Comparison of ENCODE assay signal across 1 cellular context in the genomic region with DNA sequence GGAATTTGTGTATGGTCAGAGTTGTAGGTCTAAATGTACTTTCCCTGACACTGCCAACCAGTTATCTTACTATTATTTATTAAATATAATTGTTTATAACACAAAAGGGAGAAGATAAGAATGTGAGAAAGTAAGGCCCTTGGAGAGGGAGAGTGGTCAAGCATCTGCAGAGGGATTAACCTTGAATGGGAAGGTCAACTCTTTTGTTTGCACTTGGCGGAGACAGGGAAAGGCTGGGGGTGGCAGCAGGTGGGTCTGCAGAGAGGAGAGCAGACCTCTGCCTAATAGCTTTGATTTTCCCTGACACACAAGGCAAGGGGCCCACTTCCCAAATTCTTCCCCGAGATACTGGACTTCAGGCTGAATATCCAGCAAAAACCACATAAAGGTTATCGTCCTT.
A peak's percentile ranks its signal among the peaks of the same experiment; 100 is the strongest.
TF ChIP-seq lines count a peak whose summit lies in the region.

No MANE protein-coding gene starts in this region.

TF ChIP-seq in HepG2, 621 proteins besides CTCF, POLR2A, EP300 and RAD21 (continued from another document and continues in another):
- TF ChIP-seq SIX1 (CRISPR knock-in tag; IDR thresholded peaks at IDR 0.05; ENCODE audit: borderline replicate concordance) = no peak
- no peak for TF ChIP-seq NR3C1 (CRISPR knock-in tag; IDR thresholded peaks at IDR 0.05)
- no peak for TF ChIP-seq ISX (CRISPR knock-in tag; conservative IDR thresholded peaks at IDR 0.05)
- 0 out of 2 replicates have a peak, but pooled peaks have one; percentile 30 for TF ChIP-seq ZNF775 (CRISPR knock-in tag; IDR thresholded peaks at IDR 0.05; ENCODE audit: borderline replicate concordance)
- TF ChIP-seq GABPA (IDR thresholded peaks at IDR 0.05; ENCODE audit: low read depth, low read length) = no peak
- no peak for TF ChIP-seq GABPA (CRISPR knock-in tag; IDR thresholded peaks at IDR 0.05; ENCODE audit: low read depth)
- TF ChIP-seq ARID5B (CRISPR knock-in tag; IDR thresholded peaks at IDR 0.05) = peak; percentile 74; the same call in 1 of the 2 replicates
- TF ChIP-seq GLI4 (CRISPR knock-in tag; IDR thresholded peaks at IDR 0.05; ENCODE audit: borderline replicate concordance) = no peak
- TF ChIP-seq SRF (IDR thresholded peaks at IDR 0.05; ENCODE audit: low read depth, low read length) = no peak
- TF ChIP-seq, protein P1, sequence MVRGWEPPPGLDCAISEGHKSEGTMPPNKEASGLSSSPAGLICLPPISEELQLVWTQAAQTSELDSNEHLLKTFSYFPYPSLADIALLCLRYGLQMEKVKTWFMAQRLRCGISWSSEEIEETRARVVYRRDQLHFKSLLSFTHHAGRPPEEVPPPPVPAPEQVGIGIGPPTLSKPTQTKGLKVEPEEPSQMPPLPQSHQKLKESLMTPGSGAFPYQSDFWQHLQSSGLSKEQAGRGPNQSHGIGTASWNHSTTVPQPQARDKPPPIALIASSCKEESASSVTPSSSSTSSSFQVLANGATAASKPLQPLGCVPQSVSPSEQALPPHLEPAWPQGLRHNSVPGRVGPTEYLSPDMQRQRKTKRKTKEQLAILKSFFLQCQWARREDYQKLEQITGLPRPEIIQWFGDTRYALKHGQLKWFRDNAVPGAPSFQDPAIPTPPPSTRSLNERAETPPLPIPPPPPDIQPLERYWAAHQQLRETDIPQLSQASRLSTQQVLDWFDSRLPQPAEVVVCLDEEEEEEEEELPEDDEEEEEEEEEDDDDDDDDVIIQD (CRISPR knock-in tag; IDR thresholded peaks at IDR 0.05; ENCODE audit: low read depth) = no peak
- TF ChIP-seq RERE (CRISPR knock-in tag; IDR thresholded peaks at IDR 0.05; ENCODE audit: low read depth) = 0 out of 2 replicates have a peak, but pooled peaks have one; percentile 32
- no peak for TF ChIP-seq RELA (CRISPR knock-in tag; IDR thresholded peaks at IDR 0.05)
- no peak for TF ChIP-seq DDIT3 (CRISPR knock-in tag; IDR thresholded peaks at IDR 0.05)
- peak; percentile 4; the same call in 1 of the 2 replicates for TF ChIP-seq ZNF292 (CRISPR knock-in tag; IDR thresholded peaks at IDR 0.05; ENCODE audit: borderline replicate concordance, low read depth)
- peak; percentile 86 for TF ChIP-seq NR2F2 (IDR thresholded peaks at IDR 0.05; ENCODE audit: borderline replicate concordance, low read depth)
- TF ChIP-seq KDM6A (CRISPR knock-in tag; IDR thresholded peaks at IDR 0.05; ENCODE audit: low read depth) = 0 out of 2 replicates have a peak, but pooled peaks have one; percentile 38
- TF ChIP-seq SOX5 (CRISPR knock-in tag; IDR thresholded peaks at IDR 0.05; ENCODE audit: borderline replicate concordance) = peak; percentile 50; the same call in 1 of the 2 replicates
- no peak for TF ChIP-seq HOXA5 (CRISPR knock-in tag; IDR thresholded peaks at IDR 0.05)
- TF ChIP-seq ZBTB43 (CRISPR knock-in tag; conservative IDR thresholded peaks at IDR 0.05) = no peak
- 0 out of 2 replicates have a peak, but pooled peaks have one; percentile 7 for TF ChIP-seq HNF4G (IDR thresholded peaks at IDR 0.05; ENCODE audit: borderline replicate concordance, low read depth, low read length)
- TF ChIP-seq HNF4G (CRISPR knock-in tag; IDR thresholded peaks at IDR 0.05; ENCODE audit: borderline replicate concordance, low read depth) = no peak
- TF ChIP-seq, protein P2, sequence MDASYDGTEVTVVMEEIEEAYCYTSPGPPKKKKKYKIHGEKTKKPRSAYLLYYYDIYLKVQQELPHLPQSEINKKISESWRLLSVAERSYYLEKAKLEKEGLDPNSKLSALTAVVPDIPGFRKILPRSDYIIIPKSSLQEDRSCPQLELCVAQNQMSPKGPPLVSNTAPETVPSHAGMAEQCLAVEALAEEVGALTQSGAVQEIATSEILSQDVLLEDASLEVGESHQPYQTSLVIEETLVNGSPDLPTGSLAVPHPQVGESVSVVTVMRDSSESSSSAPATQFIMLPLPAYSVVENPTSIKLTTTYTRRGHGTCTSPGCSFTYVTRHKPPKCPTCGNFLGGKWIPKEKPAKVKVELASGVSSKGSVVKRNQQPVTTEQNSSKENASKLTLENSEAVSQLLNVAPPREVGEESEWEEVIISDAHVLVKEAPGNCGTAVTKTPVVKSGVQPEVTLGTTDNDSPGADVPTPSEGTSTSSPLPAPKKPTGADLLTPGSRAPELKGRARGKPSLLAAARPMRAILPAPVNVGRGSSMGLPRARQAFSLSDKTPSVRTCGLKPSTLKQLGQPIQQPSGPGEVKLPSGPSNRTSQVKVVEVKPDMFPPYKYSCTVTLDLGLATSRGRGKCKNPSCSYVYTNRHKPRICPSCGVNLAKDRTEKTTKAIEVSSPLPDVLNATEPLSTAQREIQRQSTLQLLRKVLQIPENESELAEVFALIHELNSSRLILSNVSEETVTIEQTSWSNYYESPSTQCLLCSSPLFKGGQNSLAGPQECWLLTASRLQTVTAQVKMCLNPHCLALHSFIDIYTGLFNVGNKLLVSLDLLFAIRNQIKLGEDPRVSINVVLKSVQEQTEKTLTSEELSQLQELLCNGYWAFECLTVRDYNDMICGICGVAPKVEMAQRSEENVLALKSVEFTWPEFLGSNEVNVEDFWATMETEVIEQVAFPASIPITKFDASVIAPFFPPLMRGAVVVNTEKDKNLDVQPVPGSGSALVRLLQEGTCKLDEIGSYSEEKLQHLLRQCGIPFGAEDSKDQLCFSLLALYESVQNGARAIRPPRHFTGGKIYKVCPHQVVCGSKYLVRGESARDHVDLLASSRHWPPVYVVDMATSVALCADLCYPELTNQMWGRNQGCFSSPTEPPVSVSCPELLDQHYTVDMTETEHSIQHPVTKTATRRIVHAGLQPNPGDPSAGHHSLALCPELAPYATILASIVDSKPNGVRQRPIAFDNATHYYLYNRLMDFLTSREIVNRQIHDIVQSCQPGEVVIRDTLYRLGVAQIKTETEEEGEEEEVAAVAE (CRISPR knock-in tag; IDR thresholded peaks at IDR 0.05; ENCODE audit: borderline replicate concordance) = no peak
- TF ChIP-seq ESRRA (CRISPR knock-in tag; IDR thresholded peaks at IDR 0.05; ENCODE audit: low read depth) = peak; percentile 65
- no peak for TF ChIP-seq ZNF563 (CRISPR knock-in tag; IDR thresholded peaks at IDR 0.05)
- TF ChIP-seq NR2F1 (CRISPR knock-in tag; IDR thresholded peaks at IDR 0.05) = peak; percentile 76 to 91
- TF ChIP-seq RFX3 (CRISPR knock-in tag; IDR thresholded peaks at IDR 0.05) = no peak
- no peak for TF ChIP-seq CHCHD3 (CRISPR knock-in tag; IDR thresholded peaks at IDR 0.05)
- 0 out of 2 replicates have a peak, but pooled peaks have one; percentile 39 for TF ChIP-seq ZNF879 (CRISPR knock-in tag; IDR thresholded peaks at IDR 0.05)
- peak; percentile 60; the same call in 1 of the 2 replicates for TF ChIP-seq BCL6 (CRISPR knock-in tag; IDR thresholded peaks at IDR 0.05)
- TF ChIP-seq, protein P3, sequence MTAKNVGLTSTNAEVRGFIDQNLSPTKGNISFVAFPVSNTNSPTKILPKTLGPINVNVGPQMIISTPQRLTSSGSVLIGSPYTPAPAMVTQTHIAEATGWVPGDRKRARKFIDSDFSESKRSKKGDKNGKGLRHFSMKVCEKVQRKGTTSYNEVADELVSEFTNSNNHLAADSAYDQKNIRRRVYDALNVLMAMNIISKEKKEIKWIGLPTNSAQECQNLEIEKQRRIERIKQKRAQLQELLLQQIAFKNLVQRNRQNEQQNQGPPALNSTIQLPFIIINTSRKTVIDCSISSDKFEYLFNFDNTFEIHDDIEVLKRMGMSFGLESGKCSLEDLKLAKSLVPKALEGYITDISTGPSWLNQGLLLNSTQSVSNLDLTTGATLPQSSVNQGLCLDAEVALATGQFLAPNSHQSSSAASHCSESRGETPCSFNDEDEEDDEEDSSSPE (CRISPR knock-in tag; IDR thresholded peaks at IDR 0.05) = no peak
- no peak for TF ChIP-seq RBM39 (IDR thresholded peaks at IDR 0.05; ENCODE audit: low read depth, low read length, poor library complexity, severe bottlenecking)
- TF ChIP-seq FOXA3 (CRISPR knock-in tag; IDR thresholded peaks at IDR 0.05) = peak; percentile 61
